Comparison of ENCODE assay signal across 2 cellular contexts in genomic region chr15:81942655-81943054, GRCh38.
TF ChIP-seq lines count a peak whose summit lies in the region.

No MANE protein-coding gene starts in this region.

TF ChIP-seq in HepG2, 621 proteins besides CTCF, POLR2A, EP300 and RAD21 (continued from another document):
- TF ChIP-seq PHF20 (CRISPR knock-in tag; IDR thresholded peaks at IDR 0.05) (no peak), ATF7 (IDR thresholded peaks at IDR 0.05) (peak; percentile 81), ATF7 (CRISPR knock-in tag; IDR thresholded peaks at IDR 0.05) (no peak)
- TF ChIP-seq, protein P1, sequence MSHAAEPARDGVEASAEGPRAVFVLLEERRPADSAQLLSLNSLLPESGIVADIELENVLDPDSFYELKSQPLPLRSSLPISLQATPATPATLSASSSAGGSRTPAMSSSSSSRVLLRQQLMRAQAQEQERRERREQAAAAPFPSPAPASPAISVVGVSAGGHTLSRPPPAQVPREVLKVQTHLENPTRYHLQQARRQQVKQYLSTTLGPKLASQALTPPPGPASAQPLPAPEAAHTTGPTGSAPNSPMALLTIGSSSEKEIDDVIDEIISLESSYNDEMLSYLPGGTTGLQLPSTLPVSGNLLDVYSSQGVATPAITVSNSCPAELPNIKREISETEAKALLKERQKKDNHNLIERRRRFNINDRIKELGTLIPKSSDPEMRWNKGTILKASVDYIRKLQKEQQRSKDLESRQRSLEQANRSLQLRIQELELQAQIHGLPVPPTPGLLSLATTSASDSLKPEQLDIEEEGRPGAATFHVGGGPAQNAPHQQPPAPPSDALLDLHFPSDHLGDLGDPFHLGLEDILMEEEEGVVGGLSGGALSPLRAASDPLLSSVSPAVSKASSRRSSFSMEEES (CRISPR knock-in tag; IDR thresholded peaks at IDR 0.05): no peak

TF ChIP-seq in K562, 482 proteins besides CTCF, POLR2A, EP300 and RAD21 (continued from another document):
- TF ChIP-seq, protein P2, sequence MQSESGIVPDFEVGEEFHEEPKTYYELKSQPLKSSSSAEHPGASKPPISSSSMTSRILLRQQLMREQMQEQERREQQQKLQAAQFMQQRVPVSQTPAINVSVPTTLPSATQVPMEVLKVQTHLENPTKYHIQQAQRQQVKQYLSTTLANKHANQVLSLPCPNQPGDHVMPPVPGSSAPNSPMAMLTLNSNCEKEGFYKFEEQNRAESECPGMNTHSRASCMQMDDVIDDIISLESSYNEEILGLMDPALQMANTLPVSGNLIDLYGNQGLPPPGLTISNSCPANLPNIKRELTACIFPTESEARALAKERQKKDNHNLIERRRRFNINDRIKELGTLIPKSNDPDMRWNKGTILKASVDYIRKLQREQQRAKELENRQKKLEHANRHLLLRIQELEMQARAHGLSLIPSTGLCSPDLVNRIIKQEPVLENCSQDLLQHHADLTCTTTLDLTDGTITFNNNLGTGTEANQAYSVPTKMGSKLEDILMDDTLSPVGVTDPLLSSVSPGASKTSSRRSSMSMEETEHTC (IDR thresholded peaks at IDR 0.05): no peak
- TF ChIP-seq CSDE1 (IDR thresholded peaks at IDR 0.05) (no peak), KAT8 (IDR thresholded peaks at IDR 0.05; ENCODE audit: low read depth) (no peak), BHLHE40 (IDR thresholded peaks at IDR 0.05; ENCODE audit: low read length) (no peak), CXXC5 (CRISPR knock-in tag; IDR thresholded peaks at IDR 0.05) (no peak), ZNF274 (IDR thresholded peaks at IDR 0.05; ENCODE audit: borderline replicate concordance, low read depth, low read length) (no peak), CGGBP1 (CRISPR knock-in tag; IDR thresholded peaks at IDR 0.05) (no peak), ZHX1 (conservative IDR thresholded peaks at IDR 0.05; ENCODE audit: low read length) (no peak)
